23 cellular contexts compared by ENCODE assay signal in genomic region chr2:13308989-13309388, GRCh38.
"Had no signal": no experiment of that assay in that cellular context is flagged by ENCODE, and none has a peak within 500 bp of the region (broad histone marks: within the 10 kb centered on the region; RNA-seq: fewer than 3 reads in every experiment).

No MANE protein-coding gene starts in this region.

- H3K9me3 ChIP-seq: ascending aorta, prostate gland, transverse colon had no signal

- H3K27me3 ChIP-seq: ascending aorta, neural progenitor cell, transverse colon had no signal

- H3K4me3 Mint-ChIP-seq: activated CD8-positive, alpha-beta memory T cell treated with anti-CD3 and anti-CD28 coated beads, Interleukin-2, amount 10 ng/mL, durations not matched to agents 7 days and 5 days; activated CD8-positive, alpha-beta T cell treated with anti-CD3 and anti-CD28 coated beads for 36 hours; mesothelial cell of epicardium; naive thymus-derived CD8-positive, alpha-beta T cell; neural progenitor cell; stimulated activated naive B cell treated with anti-CD40 and anti-IgM and Interleukin-4, amounts not matched to agents 10 μg/mL and 1 μg/mL and 100 μg/mL, for 72 hours had no signal

- H3K4me1 ChIP-seq: ascending aorta, left ventricle myocardium inferior, neural progenitor cell, prostate gland, transverse colon had no signal

- H3K4me2 ChIP-seq: neural progenitor cell had no signal

- H3K27me3 Mint-ChIP-seq: activated CD8-positive, alpha-beta memory T cell treated with anti-CD3 and anti-CD28 coated beads, Interleukin-2, amount 10 ng/mL, durations not matched to agents 7 days and 5 days; activated CD8-positive, alpha-beta T cell treated with anti-CD3 and anti-CD28 coated beads for 36 hours; naive thymus-derived CD8-positive, alpha-beta T cell; stimulated activated naive B cell treated with anti-CD40 and anti-IgM and Interleukin-4, amounts not matched to agents 10 μg/mL and 1 μg/mL and 100 μg/mL, for 72 hours had no signal

- H3K27ac ChIP-seq: ascending aorta, coronary artery, left ventricle myocardium inferior, neural progenitor cell, prostate gland, transverse colon had no signal

- H3K36me3 ChIP-seq: ascending aorta, left ventricle myocardium inferior, neural progenitor cell, prostate gland, transverse colon had no signal

- ATAC-seq: activated CD8-positive, alpha-beta memory T cell treated with anti-CD3 and anti-CD28 coated beads, Interleukin-2, amount 10 ng/mL, durations not matched to agents 7 days and 5 days; activated CD8-positive, alpha-beta T cell treated with anti-CD3 and anti-CD28 coated beads for 36 hours; activated naive CD4-positive, alpha-beta T cell treated with anti-CD3 and anti-CD28 coated beads, Interleukin-2, amount 50 U/mL, for 72 hours; naive thymus-derived CD8-positive, alpha-beta T cell; stimulated activated naive B cell treated with anti-CD40 and anti-IgM and Interleukin-4, amounts not matched to agents 10 μg/mL and 1 μg/mL and 100 μg/mL, for 72 hours had no signal

- H3K4me1 Mint-ChIP-seq: activated CD8-positive, alpha-beta memory T cell treated with anti-CD3 and anti-CD28 coated beads, Interleukin-2, amount 10 ng/mL, durations not matched to agents 7 days and 5 days; mesothelial cell of epicardium; naive thymus-derived CD8-positive, alpha-beta T cell; neural progenitor cell; stimulated activated naive B cell treated with anti-CD40 and anti-IgM and Interleukin-4, amounts not matched to agents 10 μg/mL and 1 μg/mL and 100 μg/mL, for 72 hours had no signal

- H3K9ac ChIP-seq: neural progenitor cell had no signal

- H2AFZ ChIP-seq: neural progenitor cell had no signal

- H3K9me3 Mint-ChIP-seq: neural progenitor cell had no signal

- H3K27ac Mint-ChIP-seq: activated CD8-positive, alpha-beta memory T cell treated with anti-CD3 and anti-CD28 coated beads, Interleukin-2, amount 10 ng/mL, durations not matched to agents 7 days and 5 days; activated CD8-positive, alpha-beta T cell treated with anti-CD3 and anti-CD28 coated beads for 36 hours; activated naive CD4-positive, alpha-beta T cell treated with anti-CD3 and anti-CD28 coated beads, Interleukin-2, amount 50 U/mL, for 72 hours; mesothelial cell of epicardium; naive thymus-derived CD8-positive, alpha-beta T cell; neural progenitor cell; stimulated activated naive B cell treated with anti-CD40 and anti-IgM and Interleukin-4, amounts not matched to agents 10 μg/mL and 1 μg/mL and 100 μg/mL, for 72 hours had no signal

- H3K4me3 ChIP-seq: ascending aorta, coronary artery, left ventricle myocardium inferior, neural progenitor cell, prostate gland, transverse colon had no signal

- H3K36me3 Mint-ChIP-seq: activated CD8-positive, alpha-beta memory T cell treated with anti-CD3 and anti-CD28 coated beads, Interleukin-2, amount 10 ng/mL, durations not matched to agents 7 days and 5 days; activated naive CD4-positive, alpha-beta T cell treated with anti-CD3 and anti-CD28 coated beads, Interleukin-2, amount 50 U/mL, for 72 hours; mesothelial cell of epicardium; naive thymus-derived CD8-positive, alpha-beta T cell; neural progenitor cell; stimulated activated naive B cell treated with anti-CD40 and anti-IgM and Interleukin-4, amounts not matched to agents 10 μg/mL and 1 μg/mL and 100 μg/mL, for 72 hours had no signal

- DNase-seq: activated CD4-positive, alpha-beta T cell treated with anti-CD3 and anti-CD28 coated beads for 48 hours; activated CD4-positive, CD25-positive, alpha-beta regulatory T cell; activated CD8-positive, alpha-beta memory T cell treated with anti-CD3 and anti-CD28 coated beads, Interleukin-2, amount 10 ng/mL, durations not matched to agents 7 days and 5 days; activated CD8-positive, alpha-beta T cell treated with anti-CD3 and anti-CD28 coated beads for 36 hours; activated gamma-delta T cell treated with Interleukin-2 at 50 U/mL for 16 hours; activated T-cell treated with anti-CD3 and anti-CD28 coated beads for 4 hours; cerebellar nuclear complex; erythroblast; foreskin melanocyte; hippocampal formation; left ventricle myocardium inferior; naive thymus-derived CD8-positive, alpha-beta T cell; stimulated activated CD4-positive, alpha-beta T cell treated with anti-CD3 and anti-CD28 coated beads, Interleukin-2, amount 100 ng/mL, for 48 hours; stimulated activated CD8-positive, alpha-beta memory T cell treated with anti-CD3 and anti-CD28 coated beads, Interleukin-4, amount 100 ng/mL, for 48 hours; stimulated activated naive B cell treated with anti-CD40 and anti-IgM and Interleukin-4, amounts not matched to agents 10 μg/mL and 1 μg/mL and 100 μg/mL, for 72 hours; T-helper 9 cell; transverse colon had no signal
